In the genomic region with DNA sequence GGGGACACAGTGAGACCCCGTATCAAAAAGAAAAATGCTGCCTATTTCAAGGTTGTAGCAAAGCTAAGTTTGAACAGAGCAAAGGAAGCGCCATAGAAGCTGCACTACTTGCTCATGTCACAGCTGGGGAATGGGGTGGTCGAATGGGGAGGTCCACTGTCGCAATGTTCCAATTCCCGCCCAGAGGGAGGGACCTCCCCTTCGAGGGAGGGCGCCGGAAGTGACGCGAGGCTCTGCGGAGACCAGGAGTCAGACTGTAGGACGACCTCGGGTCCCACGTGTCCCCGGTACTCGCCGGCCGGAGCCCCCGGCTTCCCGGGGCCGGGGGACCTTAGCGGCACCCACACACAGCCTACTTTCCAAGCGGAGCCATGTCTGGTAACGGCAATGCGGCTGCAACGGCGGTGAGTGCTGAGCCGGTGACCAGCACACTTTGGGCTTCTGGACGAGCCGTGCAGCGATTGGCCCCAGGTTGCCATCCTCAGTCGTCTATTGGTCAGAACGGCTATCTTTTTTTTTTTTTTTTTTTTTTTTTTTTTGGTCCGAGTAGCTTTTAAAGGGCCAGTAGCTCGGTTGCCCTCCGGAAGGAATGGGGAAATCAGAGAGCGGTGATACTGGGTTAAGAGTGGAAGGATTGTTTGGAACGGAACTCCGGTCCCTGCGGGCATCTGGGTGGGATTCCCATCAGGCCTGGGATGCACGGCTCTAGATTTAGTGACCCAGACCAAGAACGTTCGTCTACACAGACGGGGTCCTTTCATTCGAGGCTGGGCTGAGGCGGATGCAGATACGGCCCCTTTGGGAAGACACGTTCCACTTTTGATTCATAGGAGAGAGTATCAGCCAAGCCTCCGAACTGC, we compare ENCODE assay signal across 8 cellular contexts. TPM values are rescaled to one million over a fixed set of nuclear protein-coding genes. Genes with fewer than 3 reads are reported as not detected.
DNase-seq lines count a peak whose midpoint lies in the region; ATAC-seq and TF ChIP-seq lines count a peak whose summit lies in the region.

TSS of gene HMBS (plus strand) at position 219 of the 860 bp plus-strand sequence. CDS start at position 372, 153 bp downstream.

- H2AK5ac ChIP-seq in H9 (ENCODE audit: insufficient read length, low read length), result no peak within 1 kb of the TSS

- H4K5ac ChIP-seq in H9 (ENCODE audit: insufficient read length, low read depth, low read length), result no peak within 1 kb of the TSS

- H3K4me3 Mint-ChIP-seq in H9, result peak within 1 kb of the TSS; percentile 98
- peak within 1 kb of the TSS; percentile 98 for H3K4me3 Mint-ChIP-seq in nephron progenitor cell
- H3K4me3 Mint-ChIP-seq in stimulated activated naive CD8-positive, alpha-beta T cell treated with anti-CD3 and anti-CD28 coated beads, Interleukin-15, amount 100 ng/mL, for 72 hours, result peak within 1 kb of the TSS; percentile 95 to 96

- H3K4me1 ChIP-seq in H9 (ENCODE audit: insufficient read depth, low read length), result no peaks in the 10 kb centered on the region

- H3K23ac ChIP-seq in H9 (ENCODE audit: insufficient read length, low read depth, low read length), result no peak within 1 kb of the TSS

- H3K9me3 ChIP-seq in H9 (ENCODE audit: control insufficient read depth, low read depth, low read length) (no peaks in the 10 kb centered on the region), MG63 (no peaks in the 10 kb centered on the region)

- no peak within 1 kb of the TSS for H2BK12ac ChIP-seq in H9 (ENCODE audit: insufficient read length, low read depth, low read length)

- no peaks in the 10 kb centered on the region for H3K27me3 ChIP-seq in H9 (ENCODE audit: insufficient read depth, low read length)
- H3K27me3 ChIP-seq in MG63, result no peaks in the 10 kb centered on the region

- H3K9ac ChIP-seq in H9 (ENCODE audit: extremely low read depth, insufficient read length, low read length), result peak within 1 kb of the TSS; percentile 80

- H3K79me1 ChIP-seq in H9 (ENCODE audit: insufficient read depth, low read depth, low read length, poor library complexity, severe bottlenecking), result no peaks in the 10 kb centered on the region

- H3K9me3 Mint-ChIP-seq in H9 (no peaks in the 10 kb centered on the region), nephron progenitor cell (no peaks in the 10 kb centered on the region)
- H3K9me3 Mint-ChIP-seq in stimulated activated naive CD8-positive, alpha-beta T cell treated with anti-CD3 and anti-CD28 coated beads, Interleukin-15, amount 100 ng/mL, for 72 hours, result no peaks in the 10 kb centered on the region

- H3K4me1 Mint-ChIP-seq in H9, result peaks cover 7 to 13% of the 10 kb centered on the region in 2 experiments; a peak in 3 of 4 replicates
- H3K4me1 Mint-ChIP-seq in nephron progenitor cell, result peaks cover 25% of the 10 kb centered on the region
- H3K4me1 Mint-ChIP-seq in stimulated activated naive CD8-positive, alpha-beta T cell treated with anti-CD3 and anti-CD28 coated beads, Interleukin-15, amount 100 ng/mL, for 72 hours, result peaks cover 43% of the 10 kb centered on the region

- H3K27ac Mint-ChIP-seq in H9 (peak within 1 kb of the TSS; percentile 96 to 99 (median 98)), nephron progenitor cell (peak within 1 kb of the TSS; percentile 98)
- peak within 1 kb of the TSS; percentile 93 to 98 for H3K27ac Mint-ChIP-seq in stimulated activated naive CD8-positive, alpha-beta T cell treated with anti-CD3 and anti-CD28 coated beads, Interleukin-15, amount 100 ng/mL, for 72 hours

- H3T11ph ChIP-seq in H9 (ENCODE audit: low read length), result no peak within 1 kb of the TSS

- no peak within 1 kb of the TSS for H2BK20ac ChIP-seq in H9 (ENCODE audit: low read depth, low read length, poor library complexity, severe bottlenecking)

- H4K91ac ChIP-seq in H9 (ENCODE audit: insufficient read length, low read depth, low read length), result no peak within 1 kb of the TSS

- H3K18ac ChIP-seq in H9 (ENCODE audit: insufficient read length, low read depth, low read length), result peak within 1 kb of the TSS; percentile 92

- no peak within 1 kb of the TSS for H2BK5ac ChIP-seq in H9 (ENCODE audit: insufficient read length, low read length)

- H3K56ac ChIP-seq in H9 (ENCODE audit: insufficient read length, low read depth, low read length), result no peak within 1 kb of the TSS

- peak within 1 kb of the TSS; percentile 95 for H3K14ac ChIP-seq in H9 (ENCODE audit: insufficient read depth, low read length)

- peak; percentile 95 for ATAC-seq in stimulated activated naive CD8-positive, alpha-beta T cell treated with anti-CD3 and anti-CD28 coated beads, Interleukin-15, amount 100 ng/mL, for 72 hours

- H2BK120ac ChIP-seq in H9 (ENCODE audit: low read depth, low read length, poor library complexity, severe bottlenecking), result peak within 1 kb of the TSS; percentile 40

- no peak for TF ChIP-seq CTCF in H9 (conservative IDR thresholded peaks at IDR 0.05)
- no peak for TF ChIP-seq CTCF in nephron progenitor cell (IDR thresholded peaks at IDR 0.05)

- no peak within 1 kb of the TSS for H2BK15ac ChIP-seq in H9 (ENCODE audit: low read depth, low read length)

- WGBS in H9 (ENCODE audit: extremely low coverage, insufficient read length, low lambda C conversion rate), result no CpG with 5 or more reads among the region's 49 CpGs

- no peak within 1 kb of the TSS for H4K8ac ChIP-seq in H9 (replicated peaks; ENCODE audit: insufficient read length, low read depth, low read length)

- no peaks in the 10 kb centered on the region for H3K27me3 Mint-ChIP-seq in H9 (ENCODE audit: low read depth)
- H3K27me3 Mint-ChIP-seq in nephron progenitor cell (ENCODE audit: low read depth, poor library complexity), result peaks cover 6% of the 10 kb centered on the region
- H3K27me3 Mint-ChIP-seq in stimulated activated naive CD8-positive, alpha-beta T cell treated with anti-CD3 and anti-CD28 coated beads, Interleukin-15, amount 100 ng/mL, for 72 hours, result no peaks in the 10 kb centered on the region

- H3K27ac ChIP-seq in H9 (ENCODE audit: insufficient read length, low read depth, low read length), result no peak within 1 kb of the TSS

- no peak within 1 kb of the TSS; the same call in 1 of the 2 replicates for H3K4ac ChIP-seq in H9 (ENCODE audit: low read depth, low read length)

- peaks cover 4% of the 10 kb centered on the region for H3K23me2 ChIP-seq in H9 (ENCODE audit: insufficient read length, low read depth, low read length, poor library complexity, severe bottlenecking)

- H3K4me2 ChIP-seq in H9 (ENCODE audit: insufficient read depth, insufficient read length, low read length), result peak within 1 kb of the TSS; percentile 75

- no peaks in the 10 kb centered on the region for H4K20me1 ChIP-seq in H9 (ENCODE audit: control insufficient read depth, insufficient read depth, insufficient read length)

- H3K36me3 ChIP-seq in MG63, result peaks cover 12% of the 10 kb centered on the region

- DNase-seq in ELR (ENCODE audit: low read depth) (peak; percentile 96), H9 (peak; percentile 96), MG63 (peak; percentile 90), SHP77 treated with DMSO at 0.1 percent for 48 hours (lab: John Stamatoyannopoulos, UW) (peak; percentile 96), fibroblast of the conjunctiva (ENCODE audit: low read depth) (peak; percentile 86), nephron progenitor cell (peak; percentile 84)
- peak; percentile 96 for DNase-seq in activated effector memory CD4-positive, alpha-beta T cell treated with anti-CD3 and anti-CD28 coated beads, Interleukin-2, amount 50 U/mL, for 16 hours
- DNase-seq in stimulated activated naive CD8-positive, alpha-beta T cell treated with anti-CD3 and anti-CD28 coated beads, Interleukin-15, amount 100 ng/mL, for 72 hours, result peak; percentile 90 to 92

- peak within 1 kb of the TSS; percentile 89 for H3K4me3 ChIP-seq in MG63

- H3K79me2 ChIP-seq in H9 (ENCODE audit: insufficient read depth, low read length), result no peaks in the 10 kb centered on the region; the same call in 1 of the 2 replicates

- H2AFZ ChIP-seq in H9 (ENCODE audit: low read length), result no peak within 1 kb of the TSS

- peaks cover 11 to 29% (median 23%) of the 10 kb centered on the region in 3 experiments; a peak in 6 of 7 replicates for H3K36me3 Mint-ChIP-seq in H9 (ENCODE audit: insufficient read depth in 1 of 3, low read depth in 3 of 3)
- H3K36me3 Mint-ChIP-seq in nephron progenitor cell (ENCODE audit: low read depth), result peaks cover 20% of the 10 kb centered on the region

RNA-seq across cellular contexts. Expression of gene HMBS, which starts in this region (rescaled TPM):
- total RNA-seq in H9 (2021), result 57.2 and 57.7 TPM in 2 replicates
- 35.5 and 54.7 TPM in 2 replicates for total RNA-seq in MG63 (2014; rRNA removed; shearing (Covaris generic); ENCODE audit: low replicate concordance)
